Comparison of ENCODE assay signal across 12 cellular contexts in genomic region chr19:15249560-15249874, GRCh38. TPM values are rescaled to one million over a fixed set of nuclear protein-coding genes. Genes with fewer than 3 reads are reported as not detected.
A peak's percentile ranks its signal among the peaks of the same experiment; 100 is the strongest.
DNase-seq lines count a peak whose midpoint lies in the region; ATAC-seq and TF ChIP-seq lines count a peak whose summit lies in the region.
"Had no signal": no experiment of that assay in that cellular context is flagged by ENCODE, and none has a peak within 500 bp of the region (broad histone marks: within the 10 kb centered on the region; RNA-seq: fewer than 3 reads in every experiment).

No MANE protein-coding gene starts in this region.

- H3K4me1 ChIP-seq in cardiac muscle cell (ENCODE audit: low read depth) (no peaks in the 10 kb centered on the region), osteoblast (ENCODE audit: insufficient read depth, low read length) (peaks cover 69% of the 10 kb centered on the region), upper lobe of right lung (peaks cover 58% of the 10 kb centered on the region)
- H3K4me1 ChIP-seq: HAP-1 had no signal

- no peak for ATAC-seq in upper lobe of right lung
- ATAC-seq: activated naive CD4-positive, alpha-beta T cell treated with anti-CD3 and anti-CD28 coated beads, Interleukin-2, amount 50 U/mL, for 72 hours; stimulated activated effector memory CD8-positive, alpha-beta T cell treated with anti-CD3 and anti-CD28 coated beads, Interleukin-12 subunit alpha, Interleukin-12 subunit beta, amount 100 ng/mL, for 72 hours had no signal

- peak overlapping the region; percentile 66 for H3K27ac ChIP-seq in cardiac muscle cell
- peak overlapping the region; percentile 100 for H3K27ac ChIP-seq in osteoblast (ENCODE audit: low read depth, low read length)
- peak overlapping the region; percentile 84 for H3K27ac ChIP-seq in upper lobe of right lung

- H3K27me3 ChIP-seq in cardiac muscle cell: no peaks in the 10 kb centered on the region
- no peaks in the 10 kb centered on the region for H3K27me3 ChIP-seq in osteoblast (ENCODE audit: insufficient read depth, low read length)
- no peaks in the 10 kb centered on the region for H3K27me3 ChIP-seq in upper lobe of right lung

- H3K4me2 ChIP-seq in osteoblast (ENCODE audit: insufficient read depth, low read length): peak overlapping the region; percentile 76

- TF ChIP-seq CTCF in cardiac muscle cell (IDR thresholded peaks at IDR 0.05; ENCODE audit: low read depth, low read length) (no peak), epithelial cell of proximal tubule (conservative IDR thresholded peaks at IDR 0.05; ENCODE audit: low read depth, low read length) (peak; percentile 18), osteoblast (IDR thresholded peaks at IDR 0.05; ENCODE audit: extremely low read depth, low read depth, low read length) (no peak), upper lobe of right lung (IDR thresholded peaks at IDR 0.05) (no peak)

- intact Hi-C loops in cardiac septum (cut with DNase I): no loop called here
- intact Hi-C loops in upper lobe of right lung (cut with DNase I): no loop called here

- no peaks in the 10 kb centered on the region for H3K9me3 ChIP-seq in cardiac muscle cell (ENCODE audit: low read depth)
- no peaks in the 10 kb centered on the region for H3K9me3 ChIP-seq in osteoblast (ENCODE audit: low read depth, low read length)
- no peaks in the 10 kb centered on the region for H3K9me3 ChIP-seq in upper lobe of right lung
- H3K9me3 ChIP-seq: HAP-1 had no signal

- no peak overlapping the region for H2AFZ ChIP-seq in osteoblast (ENCODE audit: low read length)

- H3K4me3 ChIP-seq in cardiac muscle cell (no peak overlapping the region), epithelial cell of proximal tubule (ENCODE audit: low read depth, low read length) (no peak overlapping the region), osteoblast (ENCODE audit: insufficient read depth, low read length) (peak overlapping the region; percentile 52), upper lobe of right lung (no peak overlapping the region)
- H3K4me3 ChIP-seq: HAP-1 had no signal

- H3K36me3 ChIP-seq in cardiac muscle cell (peaks cover 48% of the 10 kb centered on the region), osteoblast (ENCODE audit: insufficient read depth, low read length) (peaks cover 55% of the 10 kb centered on the region), upper lobe of right lung (peaks cover 86% of the 10 kb centered on the region)

- peaks cover 42% of the 10 kb centered on the region for H4K20me1 ChIP-seq in osteoblast (ENCODE audit: insufficient read depth, low read length)

- H3K79me2 ChIP-seq in osteoblast (ENCODE audit: insufficient read depth, low read length): peaks cover 62% of the 10 kb centered on the region

- DNase-seq in cardiac muscle cell (ENCODE audit: low read depth in 1 of 2, low spot score in 1 of 2): no peak
- no peak for DNase-seq in cardiac septum (ENCODE audit: low spot score)
- no peak for DNase-seq in epithelial cell of proximal tubule (ENCODE audit: low read depth)
- DNase-seq in osteoblast (ENCODE audit: insufficient read length, low spot score, missing footprints): no peak
- no peak for DNase-seq in upper lobe of right lung
- no peak for DNase-seq in UCSD-AML1 (lab: John Stamatoyannopoulos, UW; ENCODE audit: unreplicated experiment)
- no peak for DNase-seq in cerebellar cortex (ENCODE audit: low spot score)
- no peak for DNase-seq in activated CD4-positive, CD25-positive, alpha-beta regulatory T cell treated with anti-CD3 and anti-CD28 coated beads, Interleukin-2, amount 50 U/mL, for 72 hours
- DNase-seq: activated CD4-positive, alpha-beta T cell treated with anti-CD3 and anti-CD28 coated beads, Interleukin-2, amount 10 ng/mL, durations not matched to agents 7 days and 5 days had no signal

RNA-seq across cellular contexts. Expression of gene EPHX3, which starts 17.3 kb away (rescaled TPM):
- 0.70 and 1.9 TPM in 2 replicates for total RNA-seq in cardiac muscle cell
- 4.0 and 4.6 TPM in 2 replicates for polyA plus RNA-seq in cardiac muscle cell
- 0.27 TPM for total RNA-seq in cardiac septum
- 0.81 and 2.1 TPM in 2 replicates for total RNA-seq in epithelial cell of proximal tubule
- 0.29 TPM in 1 of 2 replicates, not detected in the other for total RNA-seq in osteoblast
- 2.5 TPM for total RNA-seq in upper lobe of right lung

RNA-seq across cellular contexts. Expression of gene NOTCH3, which starts 48.7 kb away (rescaled TPM):
- total RNA-seq in cardiac muscle cell: 27.2 and 40.4 TPM in 2 replicates
- 19.9 and 28.5 TPM in 2 replicates for polyA plus RNA-seq in cardiac muscle cell
- 60.0 TPM for total RNA-seq in cardiac septum
- 3.8 and 19.6 TPM in 2 replicates for total RNA-seq in epithelial cell of proximal tubule
- total RNA-seq in osteoblast: 49.8 and 51.8 TPM in 2 replicates
- 67.9 TPM for total RNA-seq in upper lobe of right lung
- total RNA-seq: activated CD4-positive, alpha-beta T cell treated with anti-CD3 and anti-CD28 coated beads, Interleukin-2, amount 10 ng/mL, durations not matched to agents 7 days and 5 days had no signal
